ENCODE assay signal across 1 cellular context in genomic region chr12:26701604-26702215, GRCh38.
TF ChIP-seq lines count a peak whose summit lies in the region.

No MANE protein-coding gene starts in this region.

TF ChIP-seq in GM23338, 12 proteins besides CTCF, POLR2A, EP300 and RAD21 (continued from another document):
- TF ChIP-seq ZNF462 (CRISPR knock-in tag; IDR thresholded peaks at IDR 0.05), result no peak
- TF ChIP-seq ZNF114 (CRISPR knock-in tag; IDR thresholded peaks at IDR 0.05), result no peak
